31 cellular contexts compared by ENCODE assay signal in genomic region chr7:124100190-124100589, GRCh38.
"Had no signal": no experiment of that assay in that cellular context is flagged by ENCODE, and none has a peak within 500 bp of the region (broad histone marks: within the 10 kb centered on the region; RNA-seq: fewer than 3 reads in every experiment).

No MANE protein-coding gene starts in this region.

- DNase-seq: activated CD4-positive, alpha-beta memory T cell treated with anti-CD3 and anti-CD28 coated beads, Interleukin-2, amount 10 ng/mL, durations not matched to agents 7 days and 5 days; activated CD4-positive, alpha-beta T cell treated with anti-CD3 and anti-CD28 coated beads for 1 hour; activated CD4-positive, alpha-beta T cell treated with anti-CD3 and anti-CD28 coated beads for 48 hours; activated CD4-positive, CD25-positive, alpha-beta regulatory T cell; activated CD8-positive, alpha-beta memory T cell treated with anti-CD3 and anti-CD28 coated beads for 24 hours; activated CD8-positive, alpha-beta memory T cell treated with anti-CD3 and anti-CD28 coated beads, Interleukin-2, amount 10 ng/mL, durations not matched to agents 7 days and 5 days; activated CD8-positive, alpha-beta memory T cell treated with anti-CD3 and anti-CD28 coated beads, Interleukin-2, amount 50 U/mL, for 48 hours; activated effector memory CD4-positive, alpha-beta T cell treated with Interleukin-2 at 50 U/mL for 16 hours; activated naive CD4-positive, alpha-beta T cell treated with anti-CD3 and anti-CD28 coated beads, Interleukin-2, amount 10 ng/mL, durations not matched to agents 7 days and 5 days; activated naive CD8-positive, alpha-beta T cell treated with anti-CD3 and anti-CD28 coated beads, Interleukin-2, amount 50 U/mL, for 24 hours; activated T-cell treated with anti-CD3 and anti-CD28 coated beads, Interleukin-2, amount 50 U/mL, for 48 hours; anterior cingulate cortex; central memory CD4-positive, alpha-beta T cell; NCI-H1105; NCI-H1417 treated with DMSO at 0.1 percent for 48 hours; NCI-H187 treated with DMSO at 0.1 percent for 48 hours; NCI-H2081; NCI-H2171 treated with DMSO at 0.1 percent for 48 hours; NCI-H2227 treated with DMSO at 0.1 percent for 48 hours; NCI-H446; NCI-H524; NK-92 treated with Interleukin-12 subunit alpha and Interleukin-12 subunit beta, amount 100 ng/mL, for 24 hours; SIG-M5; T-cell; T-helper 2 cell; T-helper 9 cell; WERI-Rb-1 had no signal

- H3K27ac Mint-ChIP-seq: activated CD4-positive, alpha-beta memory T cell treated with anti-CD3 and anti-CD28 coated beads, Interleukin-2, amount 10 ng/mL, durations not matched to agents 7 days and 5 days; activated CD8-positive, alpha-beta memory T cell treated with anti-CD3 and anti-CD28 coated beads, Interleukin-2, amount 10 ng/mL, durations not matched to agents 7 days and 5 days; activated naive CD4-positive, alpha-beta T cell treated with anti-CD3 and anti-CD28 coated beads, Interleukin-2, amount 10 ng/mL, durations not matched to agents 7 days and 5 days; activated naive CD8-positive, alpha-beta T cell; activated naive CD8-positive, alpha-beta T cell treated with anti-CD3 and anti-CD28 coated beads, Interleukin-2, amount 50 U/mL, for 24 hours; T-cell had no signal

- H3K4me3 Mint-ChIP-seq: activated CD4-positive, alpha-beta memory T cell treated with anti-CD3 and anti-CD28 coated beads, Interleukin-2, amount 10 ng/mL, durations not matched to agents 7 days and 5 days; activated CD8-positive, alpha-beta memory T cell treated with anti-CD3 and anti-CD28 coated beads, Interleukin-2, amount 10 ng/mL, durations not matched to agents 7 days and 5 days; activated naive CD4-positive, alpha-beta T cell treated with anti-CD3 and anti-CD28 coated beads, Interleukin-2, amount 10 ng/mL, durations not matched to agents 7 days and 5 days; activated naive CD8-positive, alpha-beta T cell; activated naive CD8-positive, alpha-beta T cell treated with anti-CD3 and anti-CD28 coated beads, Interleukin-2, amount 50 U/mL, for 24 hours; brain; T-cell had no signal

- H3K27me3 Mint-ChIP-seq: activated CD4-positive, alpha-beta memory T cell treated with anti-CD3 and anti-CD28 coated beads, Interleukin-2, amount 10 ng/mL, durations not matched to agents 7 days and 5 days; activated CD8-positive, alpha-beta memory T cell treated with anti-CD3 and anti-CD28 coated beads, Interleukin-2, amount 10 ng/mL, durations not matched to agents 7 days and 5 days; activated naive CD4-positive, alpha-beta T cell treated with anti-CD3 and anti-CD28 coated beads, Interleukin-2, amount 10 ng/mL, durations not matched to agents 7 days and 5 days; activated naive CD8-positive, alpha-beta T cell treated with anti-CD3 and anti-CD28 coated beads, Interleukin-2, amount 50 U/mL, for 24 hours; T-cell had no signal

- H3K36me3 ChIP-seq: WERI-Rb-1 had no signal

- H3K27ac ChIP-seq: PC-9, RWPE1, WERI-Rb-1 had no signal

- H3K4me1 Mint-ChIP-seq: activated CD4-positive, alpha-beta memory T cell treated with anti-CD3 and anti-CD28 coated beads, Interleukin-2, amount 10 ng/mL, durations not matched to agents 7 days and 5 days; activated CD8-positive, alpha-beta memory T cell treated with anti-CD3 and anti-CD28 coated beads, Interleukin-2, amount 10 ng/mL, durations not matched to agents 7 days and 5 days; activated naive CD4-positive, alpha-beta T cell treated with anti-CD3 and anti-CD28 coated beads, Interleukin-2, amount 10 ng/mL, durations not matched to agents 7 days and 5 days; activated naive CD8-positive, alpha-beta T cell treated with anti-CD3 and anti-CD28 coated beads, Interleukin-2, amount 50 U/mL, for 24 hours; brain; T-cell had no signal

- H3K9me3 Mint-ChIP-seq: activated CD4-positive, alpha-beta memory T cell treated with anti-CD3 and anti-CD28 coated beads, Interleukin-2, amount 10 ng/mL, durations not matched to agents 7 days and 5 days had no signal

- H3K4me3 ChIP-seq: PC-9 had no signal

- H3K36me3 Mint-ChIP-seq: activated CD8-positive, alpha-beta memory T cell treated with anti-CD3 and anti-CD28 coated beads, Interleukin-2, amount 10 ng/mL, durations not matched to agents 7 days and 5 days; activated naive CD4-positive, alpha-beta T cell treated with anti-CD3 and anti-CD28 coated beads, Interleukin-2, amount 10 ng/mL, durations not matched to agents 7 days and 5 days; activated naive CD8-positive, alpha-beta T cell; T-cell had no signal
